11 cellular contexts compared by ENCODE assay signal in genomic region chr2:215784371-215784783, GRCh38.
DNase-seq lines count a peak whose midpoint lies in the region; ATAC-seq, FAIRE-seq and TF ChIP-seq lines count a peak whose summit lies in the region.
"Had no signal": no experiment of that assay in that cellular context is flagged by ENCODE, and none has a peak within 500 bp of the region (broad histone marks: within the 10 kb centered on the region; RNA-seq: fewer than 3 reads in every experiment).

No MANE protein-coding gene starts in this region.

- H3K27me3 ChIP-seq in HepG2 (ENCODE audit: control insufficient read depth in 1 of 2, insufficient read depth in 2 of 2, low read length in 2 of 2), result no peaks in the 10 kb centered on the region
- no peaks in the 10 kb centered on the region for H3K27me3 ChIP-seq in right lobe of liver
- H3K27me3 ChIP-seq in muscle layer of colon (ENCODE audit: control insufficient read depth in 1 of 2, insufficient read depth in 2 of 2, low read length in 2 of 2), result no peaks in the 10 kb centered on the region
- H3K27me3 ChIP-seq: colonic mucosa had no signal

- DNase-seq in HepG2 (ENCODE audit: low spot score) (no peak), right lobe of liver (no peak), NCI-H146 (lab: John Stamatoyannopoulos, UW) (no peak), activated gamma-delta T cell (lab: John Stamatoyannopoulos, UW) (no peak), superior temporal gyrus (ENCODE audit: extremely low spot score) (no peak)
- DNase-seq: AML-193, colonic mucosa had no signal

- H3K4me1 ChIP-seq in HepG2 (ENCODE audit: insufficient read depth, low read length) (peaks cover 44% of the 10 kb centered on the region), right lobe of liver (no peaks in the 10 kb centered on the region), muscle layer of colon (ENCODE audit: insufficient read depth, low read length) (peaks cover 51% of the 10 kb centered on the region)
- H3K4me1 ChIP-seq: colonic mucosa, parathyroid adenoma had no signal

- TF ChIP-seq EP300 in HepG2 (IDR thresholded peaks at IDR 0.05; ENCODE audit: low read depth in 2 of 2, low read length in 2 of 2) (no peak), HepG2 (CRISPR knock-in tag; IDR thresholded peaks at IDR 0.05; ENCODE audit: borderline replicate concordance) (no peak)

- WGBS in HepG2 (ENCODE audit: low lambda C conversion rate), result 93% methylated on average over 3 of the region's 3 CpGs
- WGBS in right lobe of liver (ENCODE audit: insufficient coverage, low coverage, low lambda C conversion rate, missing lambda C conversion rate), result 86% methylated on average over 2 of the region's 3 CpGs

- TF ChIP-seq RAD21 in HepG2 (CRISPR knock-in tag; IDR thresholded peaks at IDR 0.05), result no peak

- ATAC-seq in HepG2, result no peak
- ATAC-seq in right lobe of liver, result no peak
- no peak for ATAC-seq in HG03175 (IDR thresholded peaks at IDR 0.05; ENCODE audit: unreplicated experiment)

- H3K9me3 ChIP-seq in HepG2 (ENCODE audit: low read length) (no peaks in the 10 kb centered on the region), right lobe of liver (no peaks in the 10 kb centered on the region), muscle layer of colon (ENCODE audit: low read length) (no peaks in the 10 kb centered on the region)
- H3K9me3 ChIP-seq: colonic mucosa had no signal

- no peaks in the 10 kb centered on the region for H4K20me1 ChIP-seq in HepG2 (ENCODE audit: insufficient read depth, low read length)

- BruUV-seq in HepG2 (replicated peaks; lab: Mats Ljungman, UMichigan), result no TSS peak

- H3K4me3 ChIP-seq in HepG2 (replicated peaks in 1 of 3; ENCODE audit: insufficient read depth in 1 of 3, low read depth in 2 of 3, low read length in 3 of 3), result no peak overlapping the region
- no peak overlapping the region for H3K4me3 ChIP-seq in right lobe of liver
- no peak overlapping the region for H3K4me3 ChIP-seq in muscle layer of colon (ENCODE audit: low read depth in 1 of 2, low read length in 2 of 2)
- H3K4me3 ChIP-seq: colonic mucosa had no signal

- H3K27ac ChIP-seq in HepG2 (ENCODE audit: extremely low read length, insufficient read depth, low read length) (no peak overlapping the region), right lobe of liver (no peak overlapping the region), muscle layer of colon (ENCODE audit: low read depth, low read length) (peak overlapping the region; percentile 90)
- H3K27ac ChIP-seq: colonic mucosa, parathyroid adenoma had no signal

- no peak overlapping the region for H3K4me2 ChIP-seq in HepG2 (ENCODE audit: low read depth, low read length)

- in situ Hi-C loops in HepG2 (cut with HindIII; ENCODE audit: extremely low pct_ligation_motif_present, low pct_unique_long_range_greater_than_20kb), result no loop called here

- POLR2A ChIA-PET in HepG2 (lab: Yijun Ruan, JAX), result interaction anchor here (1.5 kb wide), 1 partner anchor 10 kb away, joined by 7 read pairs; no protein-coding TSS in a partner anchor

- CTCF ChIA-PET in HepG2 (lab: Yijun Ruan, JAX; ENCODE audit: low intra/inter-chr PET ratio, low total read pairs), result no interaction called here

- no peak for TF ChIP-seq POLR2A in HepG2 (IDR thresholded peaks at IDR 0.05; ENCODE audit: insufficient read depth in 1 of 2, low read depth in 2 of 2, low read length in 2 of 2)
- no peak for TF ChIP-seq POLR2A in right lobe of liver (IDR thresholded peaks at IDR 0.05)

- no peaks in the 10 kb centered on the region for H3K79me2 ChIP-seq in HepG2 (ENCODE audit: insufficient read depth, low read length)
- H3K79me2 ChIP-seq: parathyroid adenoma had no signal

- FAIRE-seq in HepG2 (lab: Jason Lieb, UNC) (no peak), endometrium (lab: Jason Lieb, UNC) (peak; percentile 15)

- no peak overlapping the region for H3K9ac ChIP-seq in HepG2 (ENCODE audit: insufficient read depth, low read depth, low read length)
- H3K9ac ChIP-seq in muscle layer of colon (ENCODE audit: low read length), result no peak overlapping the region
- H3K9ac ChIP-seq: parathyroid adenoma had no signal

- H3K36me3 ChIP-seq in HepG2 (replicated peaks in 1 of 2; ENCODE audit: control insufficient read depth in 1 of 2, insufficient read depth in 2 of 2, low read length in 2 of 2), result no peaks in the 10 kb centered on the region
- no peaks in the 10 kb centered on the region for H3K36me3 ChIP-seq in right lobe of liver
- no peaks in the 10 kb centered on the region for H3K36me3 ChIP-seq in muscle layer of colon (ENCODE audit: insufficient read depth, low read length)
- H3K36me3 ChIP-seq: colonic mucosa had no signal

- intact Hi-C loops in HepG2 (cut with micrococcal nuclease; ENCODE audit: unreplicated experiment), result no loop called here
- intact Hi-C loops in right lobe of liver (cut with DNase I), result no loop called here

- no peak for TF ChIP-seq CTCF in HepG2 (CRISPR knock-in tag; IDR thresholded peaks at IDR 0.05)
- TF ChIP-seq CTCF in right lobe of liver (IDR thresholded peaks at IDR 0.05), result no peak

- peak overlapping the region; percentile 30 for H2AFZ ChIP-seq in HepG2 (ENCODE audit: low read length)
- H2AFZ ChIP-seq: parathyroid adenoma had no signal

TF ChIP-seq in HepG2, 621 proteins besides CTCF, POLR2A, EP300 and RAD21:
- TF ChIP-seq SP4 (CRISPR knock-in tag; IDR thresholded peaks at IDR 0.05), result no peak
- TF ChIP-seq, protein P1, sequence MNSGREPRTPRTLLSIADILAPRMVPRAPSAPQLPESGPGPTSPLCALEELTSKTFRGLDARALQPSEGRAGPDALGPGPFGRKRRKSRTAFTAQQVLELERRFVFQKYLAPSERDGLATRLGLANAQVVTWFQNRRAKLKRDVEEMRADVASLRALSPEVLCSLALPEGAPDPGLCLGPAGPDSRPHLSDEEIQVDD (CRISPR knock-in tag; IDR thresholded peaks at IDR 0.05; ENCODE audit: borderline replicate concordance), result no peak
- 0 out of 2 replicates have a peak, but pooled peaks have one; percentile 22 for TF ChIP-seq ZMYM4 (CRISPR knock-in tag; IDR thresholded peaks at IDR 0.05)
- TF ChIP-seq RARG (CRISPR knock-in tag; IDR thresholded peaks at IDR 0.05; ENCODE audit: low read depth), result no peak
- no peak for TF ChIP-seq CSRNP1 (CRISPR knock-in tag; IDR thresholded peaks at IDR 0.05)
- no peak for TF ChIP-seq NFE2 (CRISPR knock-in tag; IDR thresholded peaks at IDR 0.05)
- TF ChIP-seq CEBPB (IDR thresholded peaks at IDR 0.05; ENCODE audit: borderline replicate concordance, low read depth, low read length), result no peak
